ENCODE assay signal across 8 cellular contexts in the genomic region with DNA sequence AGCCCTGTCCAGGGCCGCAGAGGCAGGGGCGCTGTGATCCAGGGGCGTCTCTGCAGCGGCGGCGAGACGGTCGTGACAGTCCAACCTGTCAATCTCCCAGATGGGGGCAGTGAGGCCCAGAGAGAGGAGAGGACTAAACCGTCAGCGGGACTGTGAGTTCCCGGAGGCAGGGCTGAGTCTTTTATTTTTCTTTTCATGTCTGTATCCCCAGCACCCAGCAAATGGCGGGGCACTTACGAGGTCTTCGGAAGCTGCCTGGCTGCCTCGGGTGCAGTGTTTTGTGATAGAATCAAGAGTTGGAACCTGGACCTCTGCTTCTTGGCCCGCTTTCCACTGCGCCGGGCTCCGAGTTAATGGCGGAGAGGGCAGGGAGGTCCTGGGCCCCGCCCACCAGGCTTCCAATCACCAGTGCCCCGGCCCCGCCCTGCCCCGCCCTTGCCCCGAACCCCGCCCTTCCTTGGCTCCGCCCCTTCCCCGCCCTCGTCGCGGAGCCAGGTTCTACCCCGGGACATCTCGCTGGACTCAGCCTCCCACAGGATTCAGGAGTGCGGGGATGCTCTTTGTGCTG. TPM values are rescaled to one million over a fixed set of nuclear protein-coding genes. Genes with fewer than 3 reads are reported as not detected.
DNase-seq lines count a peak whose midpoint lies in the region; ATAC-seq and TF ChIP-seq lines count a peak whose summit lies in the region.

No MANE protein-coding gene starts in this region.

- H3K4me3 ChIP-seq in suprapubic skin, result peak overlapping the region; percentile 74

- H3K27me3 ChIP-seq in suprapubic skin, result no peaks in the 10 kb centered on the region

- H3K4me1 ChIP-seq in suprapubic skin, result peaks cover 20% of the 10 kb centered on the region

- TF ChIP-seq EP300 in Ishikawa (IDR thresholded peaks at IDR 0.05; ENCODE audit: borderline replicate concordance) (no peak), suprapubic skin (IDR thresholded peaks at IDR 0.05) (no peak)

- no peaks in the 10 kb centered on the region for H3K9me3 ChIP-seq in suprapubic skin

- peak; percentile 81 for ATAC-seq in GM21576 (IDR thresholded peaks at IDR 0.05; ENCODE audit: unreplicated experiment)

- H3K36me3 ChIP-seq in suprapubic skin, result no peaks in the 10 kb centered on the region

- TF ChIP-seq POLR2A in Raji (IDR thresholded peaks at IDR 0.05; ENCODE audit: insufficient read depth, low read depth, low read length), result peak; percentile 77
- TF ChIP-seq POLR2A in suprapubic skin (IDR thresholded peaks at IDR 0.05), result peak in 1 of 2 donors; percentile 44

- 3% methylated on average over 8 of the region's 34 CpGs for WGBS in suprapubic skin

- H3K27ac ChIP-seq in suprapubic skin, result peak overlapping the region; percentile 83

- DNase-seq in DMS79 (lab: John Stamatoyannopoulos, UW), result peak; percentile 29
- peak; percentile 59 for DNase-seq in activated gamma-delta T cell treated with anti-CD3 and anti-CD28 coated beads, Interleukin-2, amount 50 U/mL, for 16 hours (ENCODE audit: low read depth)
- DNase-seq in germinal center (ENCODE audit: low spot score), result peak; percentile 96
- peak in 55 of 56 donors; percentile 41 to 93 (median 84) for DNase-seq in nucleus accumbens (lab: John Stamatoyannopoulos, UW)
- DNase-seq in suprapubic skin (ENCODE audit: low spot score in 2 of 2), result peak; percentile 89 to 94

- no peak for TF ChIP-seq CTCF in suprapubic skin (IDR thresholded peaks at IDR 0.05)

- TF ChIP-seq RAD21 in Ishikawa (IDR thresholded peaks at IDR 0.05; ENCODE audit: low read depth), result no peak

TF ChIP-seq in Ishikawa, 13 proteins besides CTCF, POLR2A, EP300 and RAD21:
- TF ChIP-seq YY1 (IDR thresholded peaks at IDR 0.05; ENCODE audit: low read depth) (peak; percentile 72), CREB1 (IDR thresholded peaks at IDR 0.05; ENCODE audit: low read depth) (no peak), MAX (IDR thresholded peaks at IDR 0.05) (0 out of 2 replicates have a peak, but pooled peaks have one; percentile 8), USF1 (IDR thresholded peaks at IDR 0.05) (no peak), TEAD4 (IDR thresholded peaks at IDR 0.05) (no peak), TAF1 (IDR thresholded peaks at IDR 0.05; ENCODE audit: low read depth) (peak; percentile 77; the same call in 1 of the 2 replicates)
TF ChIP-seq in Ishikawa: peak in this region for 3.

RNA-seq across cellular contexts. Expression of gene GRPEL1, which starts 35.3 kb away (rescaled TPM):
- 10 to 100 TPM; 18.2 to 32.4 (median 25.3) TPM for total RNA-seq in suprapubic skin

RNA-seq across cellular contexts. Expression of gene TADA2B, which starts 59.9 kb away (rescaled TPM):
- total RNA-seq in suprapubic skin, result 10 to 100 TPM; 17.5 to 26.6 (median 23.9) TPM

Comparison
In these comparisons a context has a peak if more than half of its experiments do, and no peak if none do; other contexts are left out.
1. Peak in every context shown above with its lines: DNase-seq, ATAC-seq, H3K4me3 ChIP-seq and H3K27ac ChIP-seq.
2. DNase-seq: peak in every context shown above with its lines; median percentile 96 in germinal center; 92 in suprapubic skin; 84 in nucleus accumbens; 59 in activated gamma-delta T cell treated with anti-CD3 and anti-CD28 coated beads, Interleukin-2, amount 50 U/mL, for 16 hours; 29 in DMS79.